19 cellular contexts compared by ENCODE assay signal in the genomic region with DNA sequence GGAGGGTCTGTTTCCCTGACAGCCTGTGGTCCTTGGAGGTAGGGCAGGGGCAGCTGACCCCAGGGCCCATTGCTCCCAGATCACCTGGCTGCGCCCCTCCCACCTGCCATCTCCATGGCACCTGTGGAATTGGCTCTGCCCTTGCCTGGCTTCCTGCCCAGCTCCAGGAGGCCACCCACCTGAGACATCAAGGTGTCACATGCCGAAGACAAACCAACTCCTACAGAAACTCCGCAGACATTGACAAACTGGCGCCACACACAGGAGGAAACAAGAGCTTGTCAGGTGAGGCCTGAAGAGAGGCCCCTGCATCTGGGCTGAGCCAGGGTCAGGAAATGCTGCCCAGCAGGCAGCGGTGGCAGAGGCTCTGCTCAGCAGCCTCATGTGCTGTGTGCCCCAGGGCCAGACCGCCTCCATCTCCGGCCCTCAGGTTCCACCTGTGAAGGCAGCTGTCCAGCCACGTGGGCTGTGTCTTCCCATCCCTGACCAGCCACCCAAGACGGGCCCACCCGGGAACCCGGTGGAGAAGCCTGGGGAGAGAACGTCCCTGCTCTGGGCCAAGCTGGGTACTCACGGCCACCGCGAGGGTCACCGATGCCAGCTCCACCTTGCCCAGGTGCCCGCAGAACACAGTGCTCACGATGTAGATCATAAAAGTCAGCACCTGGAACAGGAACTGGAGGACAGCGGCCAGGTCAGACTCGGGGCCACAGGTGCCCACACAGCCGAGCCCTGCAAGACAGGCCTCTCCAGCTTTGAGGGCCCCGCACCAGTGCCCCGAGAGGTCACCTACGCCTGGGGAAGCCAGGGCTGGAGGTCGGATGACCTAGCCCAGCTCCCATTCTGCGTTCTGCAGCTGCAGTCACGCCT. TPM values are rescaled to one million over a fixed set of nuclear protein-coding genes. Genes with fewer than 3 reads are reported as not detected.
A peak's percentile ranks its signal among the peaks of the same experiment; 100 is the strongest.
DNase-seq lines count a peak whose midpoint lies in the region; ATAC-seq, FAIRE-seq and TF ChIP-seq lines count a peak whose summit lies in the region.
"Had no signal": no experiment of that assay in that cellular context is flagged by ENCODE, and none has a peak within 500 bp of the region (broad histone marks: within the 10 kb centered on the region; RNA-seq: fewer than 3 reads in every experiment).

No MANE protein-coding gene starts in this region.

- no peak overlapping the region for H3K4me2 ChIP-seq in HepG2 (ENCODE audit: low read depth, low read length)

- peak; percentile 4 for DNase-seq in D341Med (ENCODE audit: low spot score)
- peak; percentile 51 for DNase-seq in RPMI8226
- DNase-seq in HepG2 (ENCODE audit: low spot score): no peak
- DNase-seq in G401 (ENCODE audit: low spot score): no peak
- no peak for DNase-seq in activated CD4-positive, alpha-beta T cell treated with anti-CD3 and anti-CD28 coated beads for 48 hours
- no peak for DNase-seq in KG1 (lab: John Stamatoyannopoulos, UW)
- DNase-seq: activated CD4-positive, alpha-beta T cell treated with anti-CD3 and anti-CD28 coated beads for 1 hour; activated CD8-positive, alpha-beta memory T cell treated with anti-CD3 and anti-CD28 coated beads, Interleukin-2, amount 50 U/mL, for 48 hours; activated naive CD4-positive, alpha-beta T cell treated with Interleukin-2 at 50 U/mL for 16 hours; dermis blood vessel endothelial cell; erythroblast; NCI-H1930 had no signal

- no peak for TF ChIP-seq POLR2A in HepG2 (IDR thresholded peaks at IDR 0.05; ENCODE audit: insufficient read depth in 1 of 2, low read depth in 2 of 2, low read length in 2 of 2)

- H3K79me2 ChIP-seq in HepG2 (ENCODE audit: insufficient read depth, low read length): no peaks in the 10 kb centered on the region

- no peak for TF ChIP-seq EP300 in HepG2 (IDR thresholded peaks at IDR 0.05; ENCODE audit: low read depth in 2 of 2, low read length in 2 of 2)
- TF ChIP-seq EP300 in HepG2 (CRISPR knock-in tag; IDR thresholded peaks at IDR 0.05; ENCODE audit: borderline replicate concordance): no peak

- H3K9ac ChIP-seq in HepG2 (ENCODE audit: insufficient read depth, low read depth, low read length): no peak overlapping the region

- H3K36me3 ChIP-seq in HEK293 (ENCODE audit: control insufficient read depth in 2 of 2, insufficient read depth in 1 of 2, low read length in 2 of 2): no peaks in the 10 kb centered on the region
- H3K36me3 ChIP-seq in HepG2 (replicated peaks in 1 of 2; ENCODE audit: control insufficient read depth in 1 of 2, insufficient read depth in 2 of 2, low read length in 2 of 2): no peaks in the 10 kb centered on the region

- TF ChIP-seq CTCF in HEK293 (tag by site-specific recombination; IDR thresholded peaks at IDR 0.05) (no peak), HepG2 (CRISPR knock-in tag; IDR thresholded peaks at IDR 0.05) (peak; percentile 48)

- ATAC-seq in HepG2 (no peak), GM18907 (IDR thresholded peaks at IDR 0.05; ENCODE audit: unreplicated experiment) (no peak)

- POLR2A ChIA-PET in HEK293 (lab: Yijun Ruan, JAX) (interaction anchor here (0.5 to 1.5 kb wide), 2 partner anchors 15 to 66 kb away, joined by 3 to 4 read pairs; partner anchors contain the start of gene ALDH3A2), HepG2 (lab: Yijun Ruan, JAX) (interaction anchor here (0.7 to 2.2 kb wide), 2 partner anchors 66 to 347 kb away, joined by 4 to 5 read pairs; partner anchors contain the start of gene ALDH3A2)

- H3K4me1 ChIP-seq in HEK293 (ENCODE audit: control insufficient read depth, insufficient read depth, low read length) (no peaks in the 10 kb centered on the region), HepG2 (ENCODE audit: insufficient read depth, low read length) (peaks cover 48% of the 10 kb centered on the region)

- 80% methylated on average over 14 of the region's 27 CpGs for WGBS in HepG2 (ENCODE audit: low lambda C conversion rate)

- BruUV-seq in HepG2 (replicated peaks; lab: Mats Ljungman, UMichigan): no TSS peak

- in situ Hi-C loops in HepG2 (cut with HindIII; ENCODE audit: extremely low pct_ligation_motif_present, low pct_unique_long_range_greater_than_20kb) (loop anchor here (25.0 kb wide), 1 partner anchor 202 kb away; no protein-coding TSS in a partner anchor), G401 (cut with HindIII; ENCODE audit: low sequenced_read_pairs) (no loop called here)

- no peaks in the 10 kb centered on the region for H3K9me3 ChIP-seq in HEK293 (ENCODE audit: control insufficient read depth, insufficient read depth, low read depth, low read length)
- no peaks in the 10 kb centered on the region for H3K9me3 ChIP-seq in HepG2 (ENCODE audit: low read length)

- CTCF ChIA-PET in HEK293 (lab: Yijun Ruan, JAX) (interaction anchor here (0.6 kb wide), 1 partner anchor 266 kb away, joined by 3 read pairs; no protein-coding TSS in a partner anchor), HepG2 (lab: Yijun Ruan, JAX; ENCODE audit: low intra/inter-chr PET ratio, low total read pairs) (no interaction called here)

- intact Hi-C loops in HepG2 (cut with micrococcal nuclease; ENCODE audit: unreplicated experiment): loop anchor here (5.0 kb wide), 2 partner anchors 42 to 48 kb away; no protein-coding TSS in a partner anchor

- H3K27ac ChIP-seq in HEK293 (ENCODE audit: extremely low read depth, low read depth, low read length) (no peak overlapping the region), HepG2 (ENCODE audit: extremely low read length, insufficient read depth, low read length) (no peak overlapping the region)

- TF ChIP-seq RAD21 in HepG2 (CRISPR knock-in tag; IDR thresholded peaks at IDR 0.05): no peak

- FAIRE-seq in HepG2 (lab: Jason Lieb, UNC): no peak
- FAIRE-seq: HTR-8/SVneo had no signal

- peaks cover 0 to 4% of the 10 kb centered on the region in 2 experiments; a peak in 2 of 5 replicates for H3K27me3 ChIP-seq in HepG2 (ENCODE audit: control insufficient read depth in 1 of 2, insufficient read depth in 2 of 2, low read length in 2 of 2)

- no peaks in the 10 kb centered on the region for H4K20me1 ChIP-seq in HepG2 (ENCODE audit: insufficient read depth, low read length)

- H2AFZ ChIP-seq in HepG2 (ENCODE audit: low read length): no peak overlapping the region

- H3K4me3 ChIP-seq in HEK293 (ENCODE audit: low read depth, low read length) (no peak overlapping the region), HepG2 (replicated peaks in 1 of 3; ENCODE audit: insufficient read depth in 1 of 3, low read depth in 2 of 3, low read length in 3 of 3) (no peak overlapping the region)

TF ChIP-seq in HEK293, 187 proteins besides CTCF, POLR2A, EP300 and RAD21 (continues in another document):
- TF ChIP-seq SCRT2 (tag by site-specific recombination; IDR thresholded peaks at IDR 0.05): peak; percentile 71

RNA-seq across cellular contexts. Expression of gene SLC47A2, which starts 1.6 kb away (rescaled TPM):
- total RNA-seq in HepG2 (2016; rRNA removed; fragmentation: Illumina TruSeq; extraction: Trizol): 0.04 TPM in 1 of 2 replicates, not detected in the other
- total RNA-seq in HepG2 (2016; cell fraction: cytosol; rRNA removed; fragmentation: Illumina TruSeq; extraction: Trizol; ENCODE audit: low read depth): not detected in 2 replicates
- total RNA-seq in HepG2 (2016; cell fraction: insoluble cytoplasmic fraction; rRNA removed; fragmentation: Illumina TruSeq; extraction: Trizol): 0.04 TPM in 1 of 2 replicates, not detected in the other
- total RNA-seq in HepG2 (2016; cell fraction: membrane; rRNA removed; fragmentation: Illumina TruSeq; extraction: Trizol): 0.06 TPM in 1 of 2 replicates, not detected in the other
- total RNA-seq in HepG2 (2016; cell fraction: nucleus; rRNA removed; fragmentation: Illumina TruSeq; extraction: Trizol): 0.25 TPM in 1 of 2 replicates, not detected in the other
- polyA plus RNA-seq in HepG2 (2011; rRNA removed): not detected in 2 replicates
- polyA plus RNA-seq in HepG2 (2011; cell fraction: cytosol; rRNA removed): not detected in 2 replicates
- not detected in 2 replicates for polyA plus RNA-seq in HepG2 (2011; cell fraction: nucleus; rRNA removed)
- 0.07 and 0.17 TPM in 2 replicates for polyA plus RNA-seq in HepG2 (2012)
- polyA plus RNA-seq in HepG2 (2016; cell fraction: cytosol; fragmentation: Illumina TruSeq; extraction: Trizol; ENCODE audit: low read depth): not detected in 2 replicates
- polyA plus RNA-seq in HepG2 (2016; cell fraction: insoluble cytoplasmic fraction; fragmentation: Illumina TruSeq; extraction: Trizol; ENCODE audit: low read depth): not detected in 2 replicates
- polyA plus RNA-seq in HepG2 (2016; cell fraction: membrane; fragmentation: Illumina TruSeq; extraction: Trizol; ENCODE audit: low read depth): not detected in 2 replicates
- not detected in 2 replicates for polyA plus RNA-seq in HepG2 (2016; cell fraction: nucleus; fragmentation: Illumina TruSeq; extraction: Trizol; ENCODE audit: insufficient read depth, low read depth)
- polyA minus RNA-seq in HepG2 (2011; rRNA and poly(A)+ RNA removed; ENCODE audit: low replicate concordance): 0.21 TPM in 1 of 2 replicates, not detected in the other
- not detected in 2 replicates for polyA minus RNA-seq in HepG2 (2011; cell fraction: cytosol; rRNA and poly(A)+ RNA removed)
- polyA minus RNA-seq in HepG2 (2011; cell fraction: nucleus; rRNA and poly(A)+ RNA removed): not detected in 2 replicates
- not detected in 2 replicates for total RNA-seq in G401 (2014; rRNA removed; shearing (Covaris generic))
- total RNA-seq: dermis blood vessel endothelial cell, H4, M059J, neural crest cell, SK-MEL-5 had no signal

RNA-seq across cellular contexts. Expression of gene ALDH3A1, which starts 33.3 kb away (rescaled TPM):
- total RNA-seq in HepG2 (2016; rRNA removed; fragmentation: Illumina TruSeq; extraction: Trizol): 0.45 and 0.62 TPM in 2 replicates
- total RNA-seq in HepG2 (2016; cell fraction: cytosol; rRNA removed; fragmentation: Illumina TruSeq; extraction: Trizol; ENCODE audit: low read depth): 0.18 and 0.61 TPM in 2 replicates
- total RNA-seq in HepG2 (2016; cell fraction: insoluble cytoplasmic fraction; rRNA removed; fragmentation: Illumina TruSeq; extraction: Trizol): 0.50 and 0.65 TPM in 2 replicates
- 0.38 and 0.49 TPM in 2 replicates for total RNA-seq in HepG2 (2016; cell fraction: membrane; rRNA removed; fragmentation: Illumina TruSeq; extraction: Trizol)
- 0.25 and 0.50 TPM in 2 replicates for total RNA-seq in HepG2 (2016; cell fraction: nucleus; rRNA removed; fragmentation: Illumina TruSeq; extraction: Trizol)
- polyA plus RNA-seq in HepG2 (2011; rRNA removed): 0.07 and 0.29 TPM in 2 replicates
- 0.09 TPM in 1 of 2 replicates, not detected in the other for polyA plus RNA-seq in HepG2 (2011; cell fraction: cytosol; rRNA removed)
- polyA plus RNA-seq in HepG2 (2011; cell fraction: nucleus; rRNA removed): 0.11 and 0.19 TPM in 2 replicates
- 0.08 and 0.13 TPM in 2 replicates for polyA plus RNA-seq in HepG2 (2012)
- polyA plus RNA-seq in HepG2 (2016; cell fraction: cytosol; fragmentation: Illumina TruSeq; extraction: Trizol; ENCODE audit: low read depth): 0.10 and 0.26 TPM in 2 replicates
- 0.56 and 0.68 TPM in 2 replicates for polyA plus RNA-seq in HepG2 (2016; cell fraction: insoluble cytoplasmic fraction; fragmentation: Illumina TruSeq; extraction: Trizol; ENCODE audit: low read depth)
- 0.30 and 0.86 TPM in 2 replicates for polyA plus RNA-seq in HepG2 (2016; cell fraction: membrane; fragmentation: Illumina TruSeq; extraction: Trizol; ENCODE audit: low read depth)
- 0.92 and 2.1 TPM in 2 replicates for polyA plus RNA-seq in HepG2 (2016; cell fraction: nucleus; fragmentation: Illumina TruSeq; extraction: Trizol; ENCODE audit: insufficient read depth, low read depth)
- 10.9 TPM in 1 of 2 replicates, not detected in the other for polyA minus RNA-seq in HepG2 (2011; rRNA and poly(A)+ RNA removed; ENCODE audit: low replicate concordance)
- polyA minus RNA-seq in HepG2 (2011; cell fraction: cytosol; rRNA and poly(A)+ RNA removed): not detected in 2 replicates
- polyA minus RNA-seq in HepG2 (2011; cell fraction: nucleus; rRNA and poly(A)+ RNA removed): not detected in 2 replicates
- not detected in 2 replicates for total RNA-seq in G401 (2014; rRNA removed; shearing (Covaris generic))
- total RNA-seq: M059J, neural crest cell had no signal

Comparison
In these comparisons a context has a peak if more than half of its experiments do, and no peak if none do; other contexts are left out.
1. DNase-seq: peak in D341Med (single experiment) and RPMI8226 (single experiment); none in HepG2 (single experiment), G401 (single experiment), activated CD4-positive, alpha-beta T cell treated with anti-CD3 and anti-CD28 coated beads for 48 hours (single experiment) and KG1 (single experiment).